Comparison of ENCODE assay signal across 8 cellular contexts in the genomic region with DNA sequence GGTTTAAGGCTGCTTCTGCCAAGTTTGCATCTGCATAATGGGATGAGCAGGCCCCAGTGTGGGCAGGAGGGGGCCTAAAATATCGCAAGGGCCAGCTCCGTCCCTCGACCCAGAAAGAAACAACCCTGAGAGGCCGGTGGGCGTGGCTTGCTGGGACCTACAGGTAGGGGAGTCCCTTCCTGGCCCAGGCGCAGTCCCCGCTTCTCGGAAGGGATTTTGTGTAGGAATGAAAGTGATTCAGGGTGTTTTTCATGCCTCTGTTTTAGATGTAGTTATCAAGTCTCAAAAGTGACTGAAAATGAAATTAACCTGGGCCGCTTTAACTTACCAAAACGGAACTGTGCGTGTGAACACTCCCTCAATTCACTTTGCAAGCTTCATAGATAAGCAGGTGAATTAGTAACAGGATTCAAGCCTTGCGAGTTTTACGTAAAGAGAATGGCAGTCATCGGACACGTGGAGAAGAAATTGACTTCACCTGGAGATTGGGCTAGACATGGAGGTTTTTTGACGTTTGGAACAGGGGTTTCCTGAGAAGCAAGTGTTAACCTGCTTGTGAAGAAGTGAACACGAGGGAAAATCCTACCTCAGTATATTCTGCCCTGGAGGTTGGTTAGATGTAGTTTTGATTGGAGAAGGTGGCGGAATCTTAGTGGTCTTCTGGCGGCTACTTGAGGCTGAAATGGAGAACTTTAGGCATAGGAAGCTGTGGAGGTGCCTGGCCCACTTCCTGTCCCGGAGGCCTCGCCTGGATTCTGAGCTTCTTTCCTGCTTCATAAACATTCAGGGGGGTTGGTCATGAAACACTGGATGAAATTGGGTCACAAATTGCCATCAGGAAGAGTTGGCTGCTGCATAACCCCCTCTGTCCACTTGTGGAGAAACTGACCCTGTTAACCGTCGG. TPM values are rescaled to one million over a fixed set of nuclear protein-coding genes. Genes with fewer than 3 reads are reported as not detected.
A peak's percentile ranks its signal among the peaks of the same experiment; 100 is the strongest.
DNase-seq lines count a peak whose midpoint lies in the region; ATAC-seq and TF ChIP-seq lines count a peak whose summit lies in the region.

No MANE protein-coding gene starts in this region.

- H3K27me3 ChIP-seq in rectal smooth muscle tissue (ENCODE audit: control insufficient read depth, insufficient read depth, low read length) (no peaks in the 10 kb centered on the region), aorta (ENCODE audit: control insufficient read depth in 1 of 2, insufficient read depth in 2 of 2, low read length in 1 of 2) (peaks cover 0 to 1% of the 10 kb centered on the region in 2 donors)

- H3K4me3 ChIP-seq in rectal smooth muscle tissue (ENCODE audit: low read length) (peak overlapping the region; percentile 78), aorta (ENCODE audit: low read length in 2 of 2) (peak overlapping the region; percentile 97 to 100)

- H3K27ac ChIP-seq in rectal smooth muscle tissue (ENCODE audit: low read depth, low read length) = peak overlapping the region; percentile 7
- H3K27ac ChIP-seq in aorta (ENCODE audit: low read depth in 1 of 2, low read length in 2 of 2) = no peak overlapping the region

- peak overlapping the region; percentile 73 for H3K9ac ChIP-seq in rectal smooth muscle tissue (ENCODE audit: low read length)

- H3K27ac Mint-ChIP-seq in activated T-helper 17 cell treated with anti-CD3 and anti-CD28 coated beads, Interleukin-2, amount 50 U/mL, for 72 hours = peak overlapping the region; percentile 98

- H3K4me1 ChIP-seq in rectal smooth muscle tissue (ENCODE audit: control insufficient read depth, insufficient read depth, low read length) (peaks cover 7% of the 10 kb centered on the region), aorta (ENCODE audit: control insufficient read depth in 1 of 2, insufficient read depth in 2 of 2, low read length in 2 of 2) (peaks cover 0 to 5% of the 10 kb centered on the region in 2 donors)

- H3K9me3 ChIP-seq in aorta (ENCODE audit: control insufficient read depth, low read length) = no peaks in the 10 kb centered on the region

- no peaks in the 10 kb centered on the region for H3K9me3 Mint-ChIP-seq in activated T-helper 17 cell treated with anti-CD3 and anti-CD28 coated beads, Interleukin-2, amount 50 U/mL, for 72 hours

- no peaks in the 10 kb centered on the region for H3K27me3 Mint-ChIP-seq in activated T-helper 17 cell treated with anti-CD3 and anti-CD28 coated beads, Interleukin-2, amount 50 U/mL, for 72 hours

- H3K36me3 ChIP-seq in rectal smooth muscle tissue (ENCODE audit: control insufficient read depth, insufficient read depth, low read length) (no peaks in the 10 kb centered on the region), aorta (ENCODE audit: control insufficient read depth in 1 of 2, insufficient read depth in 2 of 2, low read length in 1 of 2) (no peaks in the 10 kb centered on the region)

- peaks cover 54% of the 10 kb centered on the region for H3K4me1 Mint-ChIP-seq in activated T-helper 17 cell treated with anti-CD3 and anti-CD28 coated beads, Interleukin-2, amount 50 U/mL, for 72 hours

- peak overlapping the region; percentile 98 for H3K4me3 Mint-ChIP-seq in activated T-helper 17 cell treated with anti-CD3 and anti-CD28 coated beads, Interleukin-2, amount 50 U/mL, for 72 hours

- peak; percentile 30 for TF ChIP-seq POLR2A in GM15510 (IDR thresholded peaks at IDR 0.05; ENCODE audit: borderline replicate concordance, extremely low read depth, insufficient read length)

- intact Hi-C loops in head of caudate nucleus (cut with DNase I) = no loop called here
- intact Hi-C loops in aorta (cut with DNase I) = loop anchor here in 1 of 2 donors (5.0 to 10.0 kb wide), 4 partner anchors 36 to 172 kb away; no protein-coding TSS in a partner anchor

- ATAC-seq in HG02571 (IDR thresholded peaks at IDR 0.05; ENCODE audit: unreplicated experiment) (peak; percentile 41), aorta (ENCODE audit: low FRiP score) (no peak)
- ATAC-seq in activated T-helper 17 cell treated with anti-CD3 and anti-CD28 coated beads, Interleukin-2, amount 50 U/mL, for 72 hours (replicated peaks) = peak; percentile 57

- 65 to 66% methylated on average over 23 of the region's 23 CpGs for WGBS in aorta, 2 donors

- peak; percentile 13 for DNase-seq in NCI-H345 treated with DMSO at 0.1 percent for 48 hours (lab: John Stamatoyannopoulos, UW; ENCODE audit: unreplicated experiment)
- peak in 29 of 42 donors; percentile 21 to 69 (median 41) for DNase-seq in head of caudate nucleus
- DNase-seq in aorta = peak; percentile 70 to 83
- DNase-seq in NCI-H187 (lab: John Stamatoyannopoulos, UW) = no peak

- peaks cover 65% of the 10 kb centered on the region for H3K36me3 Mint-ChIP-seq in activated T-helper 17 cell treated with anti-CD3 and anti-CD28 coated beads, Interleukin-2, amount 50 U/mL, for 72 hours (ENCODE audit: low read depth)

RNA-seq across cellular contexts. Expression of gene NCK2, which starts 1.7 kb away (rescaled TPM):
- total RNA-seq in activated T-helper 17 cell treated with anti-CD3 and anti-CD28 coated beads, Interleukin-2, amount 50 U/mL, for 72 hours = 10 to 100 TPM; 75.4 to 85.4 TPM
- 10 to 100 TPM; 38.9 to 44.6 TPM for total RNA-seq in aorta
- 10 to 100 TPM; 28.8 to 42.9 TPM for polyA plus RNA-seq in aorta

Comparison
In these comparisons a context has a peak if more than half of its experiments do, and no peak if none do; other contexts are left out.
1. DNase-seq: peak in NCI-H345 treated with DMSO at 0.1 percent for 48 hours (single experiment), head of caudate nucleus (29 of 42) and aorta (2 of 2); none in NCI-H187 (0 of 2).